Comparison of ENCODE assay signal across 1 cellular context in genomic region chr17:32277284-32277683, GRCh38.
TF ChIP-seq lines count a peak whose summit lies in the region.

No MANE protein-coding gene starts in this region.

TF ChIP-seq in K562, 482 proteins besides CTCF, POLR2A, EP300 and RAD21 (continued from another document):
- no peak for TF ChIP-seq TBL1XR1 (IDR thresholded peaks at IDR 0.05; ENCODE audit: low read length in 2 of 2)
- TF ChIP-seq DPF2 (IDR thresholded peaks at IDR 0.05): no peak
- TF ChIP-seq ZNF76 (CRISPR knock-in tag; IDR thresholded peaks at IDR 0.05; ENCODE audit: borderline replicate concordance): no peak
- TF ChIP-seq EHMT2 (IDR thresholded peaks at IDR 0.05): peak; percentile 87
- TF ChIP-seq ZNF316 (IDR thresholded peaks at IDR 0.05): peak; percentile 32; the same call in 1 of the 2 replicates
- TF ChIP-seq, protein P1, sequence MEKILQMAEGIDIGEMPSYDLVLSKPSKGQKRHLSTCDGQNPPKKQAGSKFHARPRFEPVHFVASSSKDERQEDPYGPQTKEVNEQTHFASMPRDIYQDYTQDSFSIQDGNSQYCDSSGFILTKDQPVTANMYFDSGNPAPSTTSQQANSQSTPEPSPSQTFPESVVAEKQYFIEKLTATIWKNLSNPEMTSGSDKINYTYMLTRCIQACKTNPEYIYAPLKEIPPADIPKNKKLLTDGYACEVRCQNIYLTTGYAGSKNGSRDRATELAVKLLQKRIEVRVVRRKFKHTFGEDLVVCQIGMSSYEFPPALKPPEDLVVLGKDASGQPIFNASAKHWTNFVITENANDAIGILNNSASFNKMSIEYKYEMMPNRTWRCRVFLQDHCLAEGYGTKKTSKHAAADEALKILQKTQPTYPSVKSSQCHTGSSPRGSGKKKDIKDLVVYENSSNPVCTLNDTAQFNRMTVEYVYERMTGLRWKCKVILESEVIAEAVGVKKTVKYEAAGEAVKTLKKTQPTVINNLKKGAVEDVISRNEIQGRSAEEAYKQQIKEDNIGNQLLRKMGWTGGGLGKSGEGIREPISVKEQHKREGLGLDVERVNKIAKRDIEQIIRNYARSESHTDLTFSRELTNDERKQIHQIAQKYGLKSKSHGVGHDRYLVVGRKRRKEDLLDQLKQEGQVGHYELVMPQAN (IDR thresholded peaks at IDR 0.05; ENCODE audit: borderline replicate concordance): no peak
